ENCODE assay signal across 31 cellular contexts in genomic region chr1:90786709-90787108, GRCh38.
"Had no signal": no experiment of that assay in that cellular context is flagged by ENCODE, and none has a peak within 500 bp of the region (broad histone marks: within the 10 kb centered on the region; RNA-seq: fewer than 3 reads in every experiment).

No MANE protein-coding gene starts in this region.

- H2AFZ ChIP-seq: neural progenitor cell, parathyroid adenoma had no signal

- H3K4me1 ChIP-seq: parathyroid adenoma, psoas muscle, spleen, suprapubic skin, testis, tibial artery, transverse colon, upper lobe of right lung, uterus had no signal

- H3K27me3 Mint-ChIP-seq: progenitor cell of endocrine pancreas had no signal

- H3K36me3 Mint-ChIP-seq: natural killer cell; stimulated activated memory B cell treated with anti-CD40 and anti-IgM and Interleukin-4, amounts not matched to agents 10 μg/mL and 1 μg/mL and 100 μg/mL, for 72 hours; type B pancreatic cell had no signal

- H3K4me3 ChIP-seq: neural progenitor cell, ovary, psoas muscle, skin epidermis, smooth muscle cell, spleen, suprapubic skin, testis, tibial artery, transverse colon, upper lobe of right lung, uterus had no signal

- H3K9me3 ChIP-seq: psoas muscle, suprapubic skin, testis, transverse colon, upper lobe of right lung, uterus had no signal

- DNase-seq: natural killer cell; occipital lobe; ovary; posterior cingulate gyrus; psoas muscle; right cardiac atrium; spleen; stimulated activated CD4-positive, alpha-beta T cell treated with anti-CD3 and anti-CD28 coated beads, Interleukin-12 subunit alpha, Interleukin-12 subunit beta, amount 100 ng/mL, for 4 hours; stimulated activated CD4-positive, alpha-beta T cell treated with anti-CD3 and anti-CD28 coated beads, Interleukin-1b, Interleukin-23, amount 100 ng/mL, for 48 hours; stimulated activated CD4-positive, alpha-beta T cell treated with anti-CD3 and anti-CD28 coated beads, Interleukin-4, amount 100 ng/mL, for 1 hour; stimulated activated CD4-positive, alpha-beta T cell treated with anti-CD3 and anti-CD28 coated beads, Interleukin-4, amount 100 ng/mL, for 4 hours; stimulated activated CD8-positive, alpha-beta memory T cell treated with anti-CD3 and anti-CD28 coated beads, Interleukin-4, amount 100 ng/mL, for 48 hours; stimulated activated naive CD4-positive, alpha-beta T cell; stimulated activated naive CD8-positive, alpha-beta T cell treated with anti-CD3 and anti-CD28 coated beads, Interleukin-15, amount 100 ng/mL, for 72 hours; stimulated activated naive CD8-positive, alpha-beta T cell treated with anti-CD3 and anti-CD28 coated beads, Interleukin-15, Interleukin-2, amounts not matched to agents 100 U/mL and 50 U/mL, for 24 hours; substantia nigra; testis; tibial artery; transverse colon; upper lobe of right lung; uterus had no signal

- H3K36me3 ChIP-seq: neural progenitor cell, ovary, spleen, suprapubic skin, tibial artery, transverse colon, upper lobe of right lung, uterus had no signal

- H3K79me2 ChIP-seq: parathyroid adenoma had no signal

- H3K4me1 Mint-ChIP-seq: natural killer cell; nephron; stimulated activated memory B cell treated with anti-CD40 and anti-IgM and Interleukin-4, amounts not matched to agents 10 μg/mL and 1 μg/mL and 100 μg/mL, for 72 hours; stimulated activated naive CD8-positive, alpha-beta T cell treated with anti-CD3 and anti-CD28 coated beads, Interleukin-15, amount 100 ng/mL, for 72 hours had no signal

- H3K9me3 Mint-ChIP-seq: natural killer cell, type B pancreatic cell had no signal

- H3K27ac ChIP-seq: neural progenitor cell, ovary, parathyroid adenoma, psoas muscle, skin epidermis, spleen, suprapubic skin, testis, tibial artery, transverse colon, upper lobe of right lung, uterus had no signal

- H3K4me3 Mint-ChIP-seq: natural killer cell; nephron; neural progenitor cell; stimulated activated memory B cell treated with anti-CD40 and anti-IgM and Interleukin-4, amounts not matched to agents 10 μg/mL and 1 μg/mL and 100 μg/mL, for 72 hours; stimulated activated naive CD8-positive, alpha-beta T cell treated with anti-CD3 and anti-CD28 coated beads, Interleukin-15, amount 100 ng/mL, for 72 hours; type B pancreatic cell had no signal

- H3K4me2 ChIP-seq: neural progenitor cell, smooth muscle cell had no signal

- H3K27me3 ChIP-seq: neural progenitor cell, ovary, suprapubic skin, testis, tibial artery, transverse colon, upper lobe of right lung, uterus had no signal

- H3K27ac Mint-ChIP-seq: natural killer cell; nephron; neural progenitor cell; progenitor cell of endocrine pancreas; stimulated activated memory B cell treated with anti-CD40 and anti-IgM and Interleukin-4, amounts not matched to agents 10 μg/mL and 1 μg/mL and 100 μg/mL, for 72 hours; stimulated activated naive CD8-positive, alpha-beta T cell treated with anti-CD3 and anti-CD28 coated beads, Interleukin-15, amount 100 ng/mL, for 72 hours; type B pancreatic cell had no signal

- ATAC-seq: natural killer cell; psoas muscle; right cardiac atrium; sciatic nerve; stimulated activated memory B cell treated with anti-CD40 and anti-IgM and Interleukin-4, amounts not matched to agents 10 μg/mL and 1 μg/mL and 100 μg/mL, for 72 hours; stimulated activated naive CD8-positive, alpha-beta T cell treated with anti-CD3 and anti-CD28 coated beads, Interleukin-15, amount 100 ng/mL, for 72 hours; stimulated activated naive CD8-positive, alpha-beta T cell treated with anti-CD3 and anti-CD28 coated beads, Interleukin-15, Interleukin-2, amounts not matched to agents 100 U/mL and 50 U/mL, for 24 hours; upper lobe of right lung had no signal

- H3K9ac ChIP-seq: neural progenitor cell, parathyroid adenoma had no signal
